In the genomic region with DNA sequence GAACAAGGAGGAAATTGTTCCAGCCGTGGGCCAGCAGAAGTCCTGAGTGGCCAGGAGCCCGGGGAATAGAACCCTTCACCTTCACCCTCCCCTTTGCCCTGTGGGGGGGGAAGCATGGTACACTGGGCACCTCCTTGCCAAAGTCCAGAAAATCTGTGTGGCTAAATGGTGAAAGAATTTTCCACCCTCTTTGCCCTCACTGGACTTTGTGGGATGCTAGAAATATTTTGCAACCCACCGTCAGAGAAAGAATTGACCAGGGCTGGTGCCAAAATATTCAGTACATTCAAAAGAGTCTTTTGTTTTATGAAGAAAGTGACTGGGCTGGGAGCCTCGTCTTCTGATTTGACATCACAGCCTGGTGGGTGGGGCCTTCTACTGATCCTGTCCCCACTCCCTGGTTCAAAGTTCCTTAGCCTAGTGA, we compare ENCODE assay signal across 12 cellular contexts. TPM values are rescaled to one million over a fixed set of nuclear protein-coding genes. Genes with fewer than 3 reads are reported as not detected.
DNase-seq lines count a peak whose midpoint lies in the region; ATAC-seq, FAIRE-seq and TF ChIP-seq lines count a peak whose summit lies in the region.
"Had no signal": no experiment of that assay in that cellular context is flagged by ENCODE, and none has a peak within 500 bp of the region (broad histone marks: within the 10 kb centered on the region; RNA-seq: fewer than 3 reads in every experiment).

No MANE protein-coding gene starts in this region.

- H3K27me3 ChIP-seq in HepG2 (ENCODE audit: control insufficient read depth in 1 of 2, insufficient read depth in 2 of 2, low read length in 2 of 2), result peaks cover 0 to 18% of the 10 kb centered on the region in 2 experiments; a peak in 3 of 5 replicates
- H3K27me3 ChIP-seq in CD4-positive, alpha-beta T cell (ENCODE audit: control insufficient read depth, insufficient read depth, low read length), result peaks cover 6% of the 10 kb centered on the region

- H3K27ac ChIP-seq in coronary artery, result peak overlapping the region; percentile 57 to 72
- no peak overlapping the region for H3K27ac ChIP-seq in HepG2 (ENCODE audit: extremely low read length, insufficient read depth, low read length)
- no peak overlapping the region for H3K27ac ChIP-seq in CD4-positive, alpha-beta T cell (ENCODE audit: low read depth, low read length)

- in situ Hi-C loops in HepG2 (cut with HindIII; ENCODE audit: extremely low pct_ligation_motif_present, low pct_unique_long_range_greater_than_20kb), result no loop called here

- CTCF ChIA-PET in HepG2 (lab: Yijun Ruan, JAX; ENCODE audit: low intra/inter-chr PET ratio, low total read pairs), result interaction anchor here (1.5 kb wide), 1 partner anchor 56 kb away, joined by 3 read pairs; no protein-coding TSS in a partner anchor
- CTCF ChIA-PET in CD4-positive, alpha-beta T cell (lab: Charles Lee), result no interaction called here

- peaks cover 18% of the 10 kb centered on the region for H3K27me3 Mint-ChIP-seq in CD4-positive, alpha-beta T cell

- DNase-seq in EL (peak; percentile 41), coronary artery (ENCODE audit: low spot score) (no peak), HepG2 (ENCODE audit: low spot score) (peak; percentile 63), stromal cell of bone marrow (ENCODE audit: low read depth) (peak; percentile 54), HT-29 (ENCODE audit: low spot score) (no peak), cortex of kidney (lab: John Stamatoyannopoulos, UW) (no peak)
- no peak for DNase-seq in activated CD4-positive, alpha-beta T cell treated with anti-CD3 and anti-CD28 coated beads for 4 hours
- DNase-seq in CD4-positive, alpha-beta T cell, result no peak
- DNase-seq: DMS 273 treated with DMSO at 0.1 percent for 48 hours, NCI-H1092 treated with DMSO at 0.1 percent for 48 hours, T-helper 1 cell had no signal

- no peak for TF ChIP-seq POLR2A in HepG2 (IDR thresholded peaks at IDR 0.05; ENCODE audit: insufficient read depth in 1 of 2, low read depth in 2 of 2, low read length in 2 of 2)

- no peak for TF ChIP-seq CTCF in coronary artery (IDR thresholded peaks at IDR 0.05)
- no peak for TF ChIP-seq CTCF in HepG2 (CRISPR knock-in tag; IDR thresholded peaks at IDR 0.05)
- TF ChIP-seq CTCF in CD4-positive, alpha-beta T cell (IDR thresholded peaks at IDR 0.05), result no peak

- FAIRE-seq in HepG2 (lab: Jason Lieb, UNC), result no peak

- H2AFZ ChIP-seq in HepG2 (ENCODE audit: low read length), result no peak overlapping the region

- no peak overlapping the region for H3K27ac Mint-ChIP-seq in CD4-positive, alpha-beta T cell
- H3K27ac Mint-ChIP-seq: memory B cell had no signal

- TF ChIP-seq EP300 in HepG2 (IDR thresholded peaks at IDR 0.05; ENCODE audit: low read depth in 2 of 2, low read length in 2 of 2), result no peak
- no peak for TF ChIP-seq EP300 in HepG2 (CRISPR knock-in tag; IDR thresholded peaks at IDR 0.05; ENCODE audit: borderline replicate concordance)

- H3K4me1 Mint-ChIP-seq in CD4-positive, alpha-beta T cell (ENCODE audit: low read depth), result no peaks in the 10 kb centered on the region

- 3% methylated on average over 4 of the region's 4 CpGs for WGBS in HepG2 (ENCODE audit: low lambda C conversion rate)

- no peak for TF ChIP-seq RAD21 in HepG2 (CRISPR knock-in tag; IDR thresholded peaks at IDR 0.05)

- no peak overlapping the region for H3K9ac ChIP-seq in HepG2 (ENCODE audit: insufficient read depth, low read depth, low read length)

- H3K9me3 ChIP-seq in HepG2 (ENCODE audit: low read length), result no peaks in the 10 kb centered on the region
- no peaks in the 10 kb centered on the region for H3K9me3 ChIP-seq in CD4-positive, alpha-beta T cell (ENCODE audit: control insufficient read depth, low read length)

- no peak; the same call in 2 of the 3 replicates for ATAC-seq in HepG2
- ATAC-seq in CD4-positive, alpha-beta T cell (ENCODE audit: poor library complexity), result no peak

- no peaks in the 10 kb centered on the region for H3K79me2 ChIP-seq in HepG2 (ENCODE audit: insufficient read depth, low read length)

- no peaks in the 10 kb centered on the region for H3K36me3 ChIP-seq in HepG2 (replicated peaks in 1 of 2; ENCODE audit: control insufficient read depth in 1 of 2, insufficient read depth in 2 of 2, low read length in 2 of 2)

- H3K4me2 ChIP-seq in HepG2 (ENCODE audit: low read depth, low read length), result peak overlapping the region; percentile 41; the same call in 1 of the 2 replicates

- H3K4me1 ChIP-seq in HepG2 (ENCODE audit: insufficient read depth, low read length), result peaks cover 29% of the 10 kb centered on the region

- BruUV-seq in HepG2 (replicated peaks; lab: Mats Ljungman, UMichigan), result no TSS peak

- H3K9me3 Mint-ChIP-seq in CD4-positive, alpha-beta T cell, result no peaks in the 10 kb centered on the region
- H3K9me3 Mint-ChIP-seq: memory B cell had no signal

- POLR2A ChIA-PET in HepG2 (lab: Yijun Ruan, JAX), result no interaction called here
- POLR2A ChIA-PET in CD4-positive, alpha-beta T cell (lab: Charles Lee), result no interaction called here

- H3K4me3 ChIP-seq in coronary artery, result no peak overlapping the region
- no peak overlapping the region for H3K4me3 ChIP-seq in HepG2 (replicated peaks in 1 of 3; ENCODE audit: insufficient read depth in 1 of 3, low read depth in 2 of 3, low read length in 3 of 3)

- no peak overlapping the region for H3K4me3 Mint-ChIP-seq in CD4-positive, alpha-beta T cell
- H3K4me3 Mint-ChIP-seq: memory B cell had no signal

- no peaks in the 10 kb centered on the region for H4K20me1 ChIP-seq in HepG2 (ENCODE audit: insufficient read depth, low read length)

- intact Hi-C loops in HepG2 (cut with micrococcal nuclease; ENCODE audit: unreplicated experiment), result loop anchor here (10.0 kb wide), 1 partner anchor 1170 kb away; no protein-coding TSS in a partner anchor
- intact Hi-C loops in CD4-positive, alpha-beta T cell (cut with DNase I, micrococcal nuclease), result no loop called here

- H3K36me3 Mint-ChIP-seq in CD4-positive, alpha-beta T cell (ENCODE audit: low read depth), result no peaks in the 10 kb centered on the region
- H3K36me3 Mint-ChIP-seq: memory B cell had no signal

TF ChIP-seq in HepG2, 621 proteins besides CTCF, POLR2A, EP300 and RAD21 (continues in another document):
- TF ChIP-seq CEBPB (IDR thresholded peaks at IDR 0.05; ENCODE audit: borderline replicate concordance, low read depth, low read length), result peak; percentile 7; the same call in 1 of the 2 replicates
- no peak for TF ChIP-seq MTF1 (CRISPR knock-in tag; IDR thresholded peaks at IDR 0.05)
- TF ChIP-seq HNRNPL (IDR thresholded peaks at IDR 0.05; ENCODE audit: low read depth, low read length), result 0 out of 2 replicates have a peak, but pooled peaks have one; percentile 56
- peak; percentile 36 for TF ChIP-seq HNF4A (CRISPR knock-in tag; IDR thresholded peaks at IDR 0.05)

RNA-seq across cellular contexts. Expression of a gene that starts 14.6 kb away (rescaled TPM):
- total RNA-seq in HepG2 (2016; rRNA removed; fragmentation: Illumina TruSeq; extraction: Trizol), result not detected in 2 replicates
- total RNA-seq in HepG2 (2016; cell fraction: cytosol; rRNA removed; fragmentation: Illumina TruSeq; extraction: Trizol; ENCODE audit: low read depth), result not detected in 2 replicates
- not detected in 2 replicates for total RNA-seq in HepG2 (2016; cell fraction: insoluble cytoplasmic fraction; rRNA removed; fragmentation: Illumina TruSeq; extraction: Trizol)
- total RNA-seq in HepG2 (2016; cell fraction: membrane; rRNA removed; fragmentation: Illumina TruSeq; extraction: Trizol), result not detected in 2 replicates
- total RNA-seq in HepG2 (2016; cell fraction: nucleus; rRNA removed; fragmentation: Illumina TruSeq; extraction: Trizol), result not detected in 2 replicates
- not detected in 2 replicates for polyA plus RNA-seq in HepG2 (2011; rRNA removed)
- 0.03 TPM in 1 of 2 replicates, not detected in the other for polyA plus RNA-seq in HepG2 (2011; cell fraction: cytosol; rRNA removed)
- not detected in 2 replicates for polyA plus RNA-seq in HepG2 (2011; cell fraction: nucleus; rRNA removed)
- polyA plus RNA-seq in HepG2 (2012), result 0.04 TPM in 2 replicates
- not detected in 2 replicates for polyA plus RNA-seq in HepG2 (2016; cell fraction: cytosol; fragmentation: Illumina TruSeq; extraction: Trizol; ENCODE audit: low read depth)
- polyA plus RNA-seq in HepG2 (2016; cell fraction: insoluble cytoplasmic fraction; fragmentation: Illumina TruSeq; extraction: Trizol; ENCODE audit: low read depth), result not detected in 2 replicates
- not detected in 2 replicates for polyA plus RNA-seq in HepG2 (2016; cell fraction: membrane; fragmentation: Illumina TruSeq; extraction: Trizol; ENCODE audit: low read depth)
- not detected in 2 replicates for polyA plus RNA-seq in HepG2 (2016; cell fraction: nucleus; fragmentation: Illumina TruSeq; extraction: Trizol; ENCODE audit: insufficient read depth, low read depth)
- not detected in 2 replicates for polyA minus RNA-seq in HepG2 (2011; rRNA and poly(A)+ RNA removed; ENCODE audit: low replicate concordance)
- not detected in 2 replicates for polyA minus RNA-seq in HepG2 (2011; cell fraction: cytosol; rRNA and poly(A)+ RNA removed)
- under 0.01 TPM in 1 of 2 replicates, not detected in the other for polyA minus RNA-seq in HepG2 (2011; cell fraction: nucleus; rRNA and poly(A)+ RNA removed)
- total RNA-seq in CD4-positive, alpha-beta T cell, result not detected
- not detected in 2 replicates for total RNA-seq in HT-29 (2014; rRNA removed; shearing (Covaris generic))

Comparison
In these comparisons a context has a peak if more than half of its experiments do, and no peak if none do; other contexts are left out.
1. DNase-seq: peak in EL (single experiment), HepG2 (single experiment) and stromal cell of bone marrow (single experiment); none in coronary artery (single experiment), activated CD4-positive, alpha-beta T cell treated with anti-CD3 and anti-CD28 coated beads for 4 hours (0 of 2), CD4-positive, alpha-beta T cell (0 of 10), HT-29 (single experiment) and cortex of kidney (single experiment).
2. H3K27ac ChIP-seq: peak in coronary artery (2 of 2); none in HepG2 (single experiment) and CD4-positive, alpha-beta T cell (single experiment).